ENCODE assay signal across 23 cellular contexts in genomic region chr2:44398243-44398897, GRCh38. TPM values are rescaled to one million over a fixed set of nuclear protein-coding genes. Genes with fewer than 3 reads are reported as not detected.
DNase-seq lines count a peak whose midpoint lies in the region; ATAC-seq and TF ChIP-seq lines count a peak whose summit lies in the region.
"Had no signal": no experiment of that assay in that cellular context is flagged by ENCODE, and none has a peak within 500 bp of the region (broad histone marks: within the 10 kb centered on the region; RNA-seq: fewer than 3 reads in every experiment).

No MANE protein-coding gene starts in this region.

- intact Hi-C loops in Panc1 (cut with micrococcal nuclease; ENCODE audit: unreplicated experiment) = no loop called here

- H3K4me1 ChIP-seq in GM23248 (ENCODE audit: insufficient read depth) (peaks cover 13% of the 10 kb centered on the region), Panc1 (ENCODE audit: control insufficient read depth, insufficient read depth, low read length) (no peaks in the 10 kb centered on the region)
- H3K4me1 ChIP-seq: gastrocnemius medialis had no signal

- CTCF ChIA-PET in Panc1 (lab: Charles Lee) = no interaction called here

- no peak for TF ChIP-seq CTCF in Panc1 (IDR thresholded peaks at IDR 0.05)

- no peaks in the 10 kb centered on the region for H3K9me2 ChIP-seq in GM23248 (ENCODE audit: insufficient read depth)

- H3K4me2 ChIP-seq in GM23248 (ENCODE audit: unreplicated experiment) = peak overlapping the region; percentile 70

- ATAC-seq in Panc1 = no peak
- ATAC-seq: gastrocnemius medialis; left ventricle myocardium superior; natural killer cell; sciatic nerve; stimulated activated naive CD8-positive, alpha-beta T cell treated with anti-CD3 and anti-CD28 coated beads, Interleukin-15, amount 100 ng/mL, for 72 hours had no signal

- POLR2A ChIA-PET in Panc1 (lab: Charles Lee) = no interaction called here

- H3K36me3 ChIP-seq in GM23248 (ENCODE audit: low read depth) (no peaks in the 10 kb centered on the region), Panc1 (ENCODE audit: control insufficient read depth, insufficient read depth, low read length) (no peaks in the 10 kb centered on the region)
- H3K36me3 ChIP-seq: gastrocnemius medialis, tibial nerve had no signal

- no peaks in the 10 kb centered on the region for H3K79me2 ChIP-seq in GM23248 (ENCODE audit: insufficient read depth)

- WGBS in GM23248 (ENCODE audit: low coverage in 1 of 2, low lambda C conversion rate in 2 of 2, missing lambda C conversion rate in 2 of 2), 2 experiments = 37 to 38% methylated on average over 6 of the region's 6 CpGs

- H3K9me3 ChIP-seq in GM23248 (ENCODE audit: low read depth) = no peaks in the 10 kb centered on the region
- H3K9me3 ChIP-seq in Panc1 (ENCODE audit: control insufficient read depth, insufficient read depth, low read depth, low read length) = no peaks in the 10 kb centered on the region
- H3K9me3 ChIP-seq: gastrocnemius medialis, tibial nerve had no signal

- H3K27ac ChIP-seq in GM23248 (no peak overlapping the region), Panc1 (ENCODE audit: low read length) (no peak overlapping the region)
- H3K27ac ChIP-seq: epithelial cell of prostate, gastrocnemius medialis, RWPE1, tibial nerve had no signal

- H3K4me3 ChIP-seq in GM23248 (peak overlapping the region; percentile 65), Panc1 (ENCODE audit: low read depth in 2 of 2, low read length in 2 of 2) (no peak overlapping the region), skeletal muscle cell (ENCODE audit: low read depth, low read length) (peak overlapping the region; percentile 2)
- H3K4me3 ChIP-seq: gastrocnemius medialis had no signal

- H2AFZ ChIP-seq in GM23248 = peak overlapping the region; percentile 64

- peak; percentile 6 for DNase-seq in GM23248
- no peak for DNase-seq in Panc1 (ENCODE audit: low read depth, low spot score)
- DNase-seq in fibroblast of peridontal ligament (ENCODE audit: extremely low read depth) = peak; percentile 38
- no peak for DNase-seq in skeletal muscle cell (ENCODE audit: low read depth)
- DNase-seq in activated naive CD4-positive, alpha-beta T cell treated with Interleukin-2 at 50 U/mL for 16 hours = no peak
- DNase-seq in stimulated activated CD8-positive, alpha-beta memory T cell treated with anti-CD3 and anti-CD28 coated beads, Interleukin-4, amount 100 ng/mL, for 48 hours = no peak
- DNase-seq in NCI-H226 = no peak
- DNase-seq: activated CD4-positive, alpha-beta T cell treated with anti-CD3 and anti-CD28 coated beads for 48 hours; AML-193; CD4-positive, alpha-beta memory T cell; DMS153; gastrocnemius medialis; hippocampal formation; left ventricle myocardium superior; natural killer cell; NCI-H1092; NCI-H187 treated with DMSO at 0.1 percent for 48 hours; NCI-H774; stimulated activated naive CD8-positive, alpha-beta T cell treated with anti-CD3 and anti-CD28 coated beads, Interleukin-15, amount 100 ng/mL, for 72 hours had no signal

- H4K20me1 ChIP-seq in GM23248 (ENCODE audit: insufficient read depth) = no peaks in the 10 kb centered on the region

- in situ Hi-C loops in GM23248 (cut with MboI) = no loop called here
- in situ Hi-C loops in Panc1 (cut with HindIII; ENCODE audit: low pct_unique_long_range_greater_than_20kb, low sequenced_read_pairs) = loop anchor here (25.0 kb wide), 1 partner anchor 89 kb away; no protein-coding TSS in a partner anchor

- H3K9ac ChIP-seq in GM23248 = peak overlapping the region; percentile 32; the same call in 1 of the 2 replicates

- TSS peak; percentile 35 for BruUV-seq in Panc1 (replicated peaks; lab: Mats Ljungman, UMichigan)

- no peaks in the 10 kb centered on the region for H3K27me3 ChIP-seq in GM23248 (replicated peaks; ENCODE audit: insufficient read depth)
- no peaks in the 10 kb centered on the region for H3K27me3 ChIP-seq in Panc1 (ENCODE audit: control insufficient read depth, insufficient read depth, low read length)
- H3K27me3 ChIP-seq: gastrocnemius medialis, tibial nerve had no signal

- H3F3A ChIP-seq in GM23248 (ENCODE audit: insufficient read depth) = no peaks in the 10 kb centered on the region

RNA-seq across cellular contexts. Expression of gene CAMKMT, which starts 36.6 kb away (rescaled TPM):
- 3.1 and 7.5 TPM in 2 replicates for total RNA-seq in GM23248 (2014; rRNA removed; shearing (Covaris generic))
- polyA plus RNA-seq in GM23248 (2016; fragmentation: Nextera tagmentation; extraction: Ambion mirVana) = 5.5 and 6.9 TPM in 2 replicates
- total RNA-seq in Panc1 (2021; ENCODE audit: unreplicated experiment) = 12.6 TPM
- polyA plus RNA-seq in Panc1 (2012; ENCODE audit: insufficient read length) = 8.6 TPM

RNA-seq across cellular contexts. Expression of gene PREPL, which starts 37.1 kb away (rescaled TPM):
- total RNA-seq in GM23248 (2014; rRNA removed; shearing (Covaris generic)) = 38.6 and 42.6 TPM in 2 replicates
- polyA plus RNA-seq in GM23248 (2016; fragmentation: Nextera tagmentation; extraction: Ambion mirVana) = 28.7 and 31.5 TPM in 2 replicates
- total RNA-seq in Panc1 (2021; ENCODE audit: unreplicated experiment) = 42.5 TPM
- 25.6 TPM for polyA plus RNA-seq in Panc1 (2012; ENCODE audit: insufficient read length)

Comparison
In these comparisons a context has a peak if more than half of its experiments do, and no peak if none do; other contexts are left out.
1. DNase-seq: peak in GM23248 (single experiment) and fibroblast of peridontal ligament (single experiment); none in Panc1 (single experiment), skeletal muscle cell (single experiment), activated naive CD4-positive, alpha-beta T cell treated with Interleukin-2 at 50 U/mL for 16 hours (single experiment), stimulated activated CD8-positive, alpha-beta memory T cell treated with anti-CD3 and anti-CD28 coated beads, Interleukin-4, amount 100 ng/mL, for 48 hours (single experiment) and NCI-H226 (single experiment).
2. H3K4me3 ChIP-seq: peak in GM23248 (single experiment) and skeletal muscle cell (single experiment); none in Panc1 (0 of 2).